ENCODE assay signal across 16 cellular contexts in genomic region chr1:18999287-18999852, GRCh38. TPM values are rescaled to one million over a fixed set of nuclear protein-coding genes. Genes with fewer than 3 reads are reported as not detected.
A peak's percentile ranks its signal among the peaks of the same experiment; 100 is the strongest.
DNase-seq lines count a peak whose midpoint lies in the region; ATAC-seq, FAIRE-seq and TF ChIP-seq lines count a peak whose summit lies in the region.
"Had no signal": no experiment of that assay in that cellular context is flagged by ENCODE, and none has a peak within 500 bp of the region (broad histone marks: within the 10 kb centered on the region; RNA-seq: fewer than 3 reads in every experiment).

No MANE protein-coding gene starts in this region.

- no peak overlapping the region for H3K14ac ChIP-seq in H9 (ENCODE audit: insufficient read depth, low read length)

- H4K91ac ChIP-seq in H9 (ENCODE audit: insufficient read length, low read depth, low read length) = no peak overlapping the region

- no peak overlapping the region for H3K9ac ChIP-seq in H9 (ENCODE audit: extremely low read depth, insufficient read length, low read length)

- no peak overlapping the region for H3K4ac ChIP-seq in H9 (ENCODE audit: low read depth, low read length)

- H3K27ac Mint-ChIP-seq in chondrocyte (ENCODE audit: unreplicated experiment) = peak overlapping the region; percentile 15
- no peak overlapping the region for H3K27ac Mint-ChIP-seq in type B pancreatic cell
- H3K27ac Mint-ChIP-seq in H9 = no peak overlapping the region
- H3K27ac Mint-ChIP-seq: activated B cell treated with CpG ODN at 0.5 μM for 24 hours; activated naive CD8-positive, alpha-beta T cell treated with anti-CD3 and anti-CD28 coated beads for 36 hours; CD8-positive, alpha-beta memory T cell; progenitor cell of endocrine pancreas had no signal

- H3K9me3 ChIP-seq in MG63 = peaks cover 16% of the 10 kb centered on the region
- no peaks in the 10 kb centered on the region for H3K9me3 ChIP-seq in H9 (ENCODE audit: control insufficient read depth, low read depth, low read length)

- H2BK15ac ChIP-seq in H9 (ENCODE audit: low read depth, low read length) = no peak overlapping the region

- H2BK5ac ChIP-seq in H9 (ENCODE audit: insufficient read length, low read length) = no peak overlapping the region

- H3T11ph ChIP-seq in H9 (ENCODE audit: low read length) = no peak overlapping the region

- no peak for TF ChIP-seq CTCF in chondrocyte (IDR thresholded peaks at IDR 0.05)
- no peak for TF ChIP-seq CTCF in type B pancreatic cell (conservative IDR thresholded peaks at IDR 0.05)
- no peak for TF ChIP-seq CTCF in H9 (conservative IDR thresholded peaks at IDR 0.05)

- H4K20me1 ChIP-seq in H9 (ENCODE audit: control insufficient read depth, insufficient read depth, insufficient read length) = no peaks in the 10 kb centered on the region

- peaks cover 21% of the 10 kb centered on the region for H3K4me1 Mint-ChIP-seq in chondrocyte (ENCODE audit: low read depth)
- H3K4me1 Mint-ChIP-seq in type B pancreatic cell (ENCODE audit: unreplicated experiment) = no peaks in the 10 kb centered on the region
- 0 out of 4 replicates have a peak, but pooled peaks cover 0 to 2% of the 10 kb centered on the region in 2 experiments for H3K4me1 Mint-ChIP-seq in H9
- H3K4me1 Mint-ChIP-seq: activated B cell treated with CpG ODN at 0.5 μM for 24 hours had no signal

- no peaks in the 10 kb centered on the region for H3K27me3 ChIP-seq in MG63
- H3K27me3 ChIP-seq in H9 (ENCODE audit: insufficient read depth, low read length) = no peaks in the 10 kb centered on the region
- H3K27me3 ChIP-seq: uterus had no signal

- H3K23ac ChIP-seq in H9 (ENCODE audit: insufficient read length, low read depth, low read length) = no peak overlapping the region

- H3K27ac ChIP-seq in H9 (ENCODE audit: insufficient read length, low read depth, low read length) = no peak overlapping the region

- no peak for FAIRE-seq in urothelium cell line (lab: Jason Lieb, UNC)
- FAIRE-seq: islet of Langerhans had no signal

- no peak overlapping the region for H4K8ac ChIP-seq in H9 (replicated peaks; ENCODE audit: insufficient read length, low read depth, low read length)

- no peaks in the 10 kb centered on the region for H3K79me1 ChIP-seq in H9 (ENCODE audit: insufficient read depth, low read depth, low read length, poor library complexity, severe bottlenecking)

- peaks cover 3% of the 10 kb centered on the region for H3K27me3 Mint-ChIP-seq in chondrocyte (ENCODE audit: low read depth)
- peaks cover 3% of the 10 kb centered on the region for H3K27me3 Mint-ChIP-seq in type B pancreatic cell
- peaks cover 45% of the 10 kb centered on the region for H3K27me3 Mint-ChIP-seq in H9 (ENCODE audit: low read depth)
- H3K27me3 Mint-ChIP-seq: activated naive CD8-positive, alpha-beta T cell treated with anti-CD3 and anti-CD28 coated beads for 36 hours; progenitor cell of endocrine pancreas had no signal

- no peak overlapping the region for H2BK120ac ChIP-seq in H9 (ENCODE audit: low read depth, low read length, poor library complexity, severe bottlenecking)

- peaks cover 7% of the 10 kb centered on the region for H3K36me3 Mint-ChIP-seq in chondrocyte (ENCODE audit: low read depth)
- no peaks in the 10 kb centered on the region for H3K36me3 Mint-ChIP-seq in type B pancreatic cell
- H3K36me3 Mint-ChIP-seq in H9 (ENCODE audit: insufficient read depth in 1 of 3, low read depth in 3 of 3) = peaks cover 3 to 24% (median 8%) of the 10 kb centered on the region in 3 experiments; a peak in 6 of 7 replicates

- no peak overlapping the region for H3K4me2 ChIP-seq in H9 (ENCODE audit: insufficient read depth, insufficient read length, low read length)

- H3K4me3 ChIP-seq in MG63 = no peak overlapping the region
- H3K4me3 ChIP-seq: uterus had no signal

- H2BK12ac ChIP-seq in H9 (ENCODE audit: insufficient read length, low read depth, low read length) = no peak overlapping the region

- no peak overlapping the region for H3K18ac ChIP-seq in H9 (ENCODE audit: insufficient read length, low read depth, low read length)

- H3K4me3 Mint-ChIP-seq in chondrocyte (ENCODE audit: unreplicated experiment) (no peak overlapping the region), type B pancreatic cell (no peak overlapping the region), H9 (no peak overlapping the region)
- H3K4me3 Mint-ChIP-seq: activated B cell treated with CpG ODN at 0.5 μM for 24 hours; activated naive CD8-positive, alpha-beta T cell treated with anti-CD3 and anti-CD28 coated beads for 36 hours; CD8-positive, alpha-beta memory T cell had no signal

- peak; percentile 64 for ATAC-seq in left lobe of liver

- no peak overlapping the region for H2AFZ ChIP-seq in H9 (ENCODE audit: low read length)

- no peaks in the 10 kb centered on the region for H3K36me3 ChIP-seq in MG63
- H3K36me3 ChIP-seq: uterus had no signal

- no CpG with 5 or more reads among the region's 2 CpGs for WGBS in H9 (ENCODE audit: extremely low coverage, insufficient read length, low lambda C conversion rate)

- H3K9me3 Mint-ChIP-seq in chondrocyte (ENCODE audit: low read depth) = peaks cover 24% of the 10 kb centered on the region
- peaks cover 7% of the 10 kb centered on the region for H3K9me3 Mint-ChIP-seq in type B pancreatic cell
- peaks cover 26 to 31% of the 10 kb centered on the region in 2 experiments for H3K9me3 Mint-ChIP-seq in H9

- no peaks in the 10 kb centered on the region for H3K23me2 ChIP-seq in H9 (ENCODE audit: insufficient read length, low read depth, low read length, poor library complexity, severe bottlenecking)

- H3K79me2 ChIP-seq in H9 (ENCODE audit: insufficient read depth, low read length) = no peaks in the 10 kb centered on the region

- peak; percentile 49 for DNase-seq in MG63
- no peak for DNase-seq in chondrocyte (ENCODE audit: low spot score)
- no peak for DNase-seq in left lobe of liver (ENCODE audit: low spot score)
- DNase-seq in type B pancreatic cell (ENCODE audit: extremely low spot score, unreplicated experiment) = peak; percentile 7
- no peak for DNase-seq in NCI-H748 (lab: John Stamatoyannopoulos, UW; ENCODE audit: unreplicated experiment)
- no peak for DNase-seq in urothelium cell line (ENCODE audit: low spot score)
- no peak for DNase-seq in H9
- DNase-seq: activated B cell treated with CpG ODN at 0.5 μM for 24 hours; activated naive CD8-positive, alpha-beta T cell treated with anti-CD3 and anti-CD28 coated beads for 36 hours; CD8-positive, alpha-beta memory T cell; cortex of kidney; MV-4-11; NCI-H2171 treated with DMSO at 0.1 percent for 48 hours had no signal

- no peak overlapping the region for H2AK5ac ChIP-seq in H9 (ENCODE audit: insufficient read length, low read length)

- H3K56ac ChIP-seq in H9 (ENCODE audit: insufficient read length, low read depth, low read length) = no peak overlapping the region

- H4K5ac ChIP-seq in H9 (ENCODE audit: insufficient read length, low read depth, low read length) = no peak overlapping the region

- H3K4me1 ChIP-seq in H9 (ENCODE audit: insufficient read depth, low read length) = no peaks in the 10 kb centered on the region
- H3K4me1 ChIP-seq: uterus had no signal

- H2BK20ac ChIP-seq in H9 (ENCODE audit: low read depth, low read length, poor library complexity, severe bottlenecking) = no peak overlapping the region

RNA-seq across cellular contexts. Expression of gene IFFO2, which starts 42.9 kb away (rescaled TPM):
- total RNA-seq in MG63 (2014; rRNA removed; shearing (Covaris generic); ENCODE audit: low replicate concordance) = 3.9 and 4.3 TPM in 2 replicates
- 13.9 to 18.9 TPM (median 18.8 TPM) in 3 replicates for total RNA-seq in chondrocyte
- 4.1 TPM for total RNA-seq in left lobe of liver
- total RNA-seq in type B pancreatic cell (ENCODE audit: low replicate concordance) = 11.3 and 14.7 TPM in 2 replicates
- 3.6 and 6.1 TPM in 2 replicates for total RNA-seq in H9 (2021)

Comparison
In these comparisons a context has a peak if more than half of its experiments do, and no peak if none do; other contexts are left out.
1. DNase-seq: peak in MG63 (single experiment) and type B pancreatic cell (single experiment); none in chondrocyte (single experiment), left lobe of liver (single experiment), NCI-H748 (single experiment), urothelium cell line (single experiment) and H9 (single experiment).